Comparison of ENCODE assay signal across 16 cellular contexts in genomic region chrX:103275947-103276567, GRCh38. TPM values are rescaled to one million over a fixed set of nuclear protein-coding genes. Genes with fewer than 3 reads are reported as not detected.
DNase-seq lines count a peak whose midpoint lies in the region; ATAC-seq and TF ChIP-seq lines count a peak whose summit lies in the region.
"Had no signal": no experiment of that assay in that cellular context is flagged by ENCODE, and none has a peak within 500 bp of the region (broad histone marks: within the 10 kb centered on the region; RNA-seq: fewer than 3 reads in every experiment).

No MANE protein-coding gene starts in this region.

- no peak for ATAC-seq in activated CD4-positive, alpha-beta T cell treated with anti-CD3 and anti-CD28 coated beads for 36 hours
- no peak for ATAC-seq in activated T-helper 17 cell treated with anti-CD3 and anti-CD28 coated beads, Interleukin-2, amount 50 U/mL, for 72 hours (replicated peaks)
- ATAC-seq in GM19035 (IDR thresholded peaks at IDR 0.05; ENCODE audit: unreplicated experiment) = no peak
- no peak for ATAC-seq in HG02884 (IDR thresholded peaks at IDR 0.05; ENCODE audit: unreplicated experiment)
- ATAC-seq: right lobe of liver had no signal

- no peak for TF ChIP-seq EP300 in stomach (IDR thresholded peaks at IDR 0.05)

- intact Hi-C loops in activated CD4-positive, alpha-beta T cell treated with anti-CD3 and anti-CD28 coated beads for 36 hours (cut with DNase I, micrococcal nuclease) = no loop called here
- intact Hi-C loops in stomach (cut with DNase I; ENCODE audit: low total_unique reads) = no loop called here

- no peaks in the 10 kb centered on the region for H3K4me1 ChIP-seq in stomach
- H3K4me1 ChIP-seq: Peyer's patch, right lobe of liver had no signal

- no peaks in the 10 kb centered on the region for H3K36me3 Mint-ChIP-seq in activated CD4-positive, alpha-beta T cell treated with anti-CD3 and anti-CD28 coated beads for 36 hours (ENCODE audit: low read depth)
- no peaks in the 10 kb centered on the region for H3K36me3 Mint-ChIP-seq in activated CD4-positive, alpha-beta T cell treated with anti-CD3 and anti-CD28 coated beads, Interleukin-2, amount 10 ng/mL, durations not matched to agents 7 days and 5 days (ENCODE audit: low read depth)
- no peaks in the 10 kb centered on the region for H3K36me3 Mint-ChIP-seq in activated T-helper 17 cell treated with anti-CD3 and anti-CD28 coated beads, Interleukin-2, amount 50 U/mL, for 72 hours (ENCODE audit: low read depth)

- CTCF ChIA-PET in activated CD4-positive, alpha-beta T cell treated with anti-CD3 and anti-CD28 coated beads for 36 hours (lab: Charles Lee) = no interaction called here
- CTCF ChIA-PET in activated CD4-positive, alpha-beta T cell treated with anti-CD3 and anti-CD28 coated beads, Interleukin-2, amount 10 ng/mL, durations not matched to agents 7 days and 5 days (lab: Charles Lee) = no interaction called here

- H3K9me3 Mint-ChIP-seq in activated CD4-positive, alpha-beta T cell treated with anti-CD3 and anti-CD28 coated beads for 36 hours (ENCODE audit: low read depth) = no peaks in the 10 kb centered on the region
- H3K9me3 Mint-ChIP-seq in activated CD4-positive, alpha-beta T cell treated with anti-CD3 and anti-CD28 coated beads, Interleukin-2, amount 10 ng/mL, durations not matched to agents 7 days and 5 days = no peaks in the 10 kb centered on the region
- H3K9me3 Mint-ChIP-seq in activated T-helper 17 cell treated with anti-CD3 and anti-CD28 coated beads, Interleukin-2, amount 50 U/mL, for 72 hours = no peaks in the 10 kb centered on the region

- 11 to 38% (median 16%) methylated on average over 10 to 23 of the region's 23 CpGs for WGBS in stomach, 5 donors

- peaks cover 30% of the 10 kb centered on the region for H3K27me3 Mint-ChIP-seq in activated CD4-positive, alpha-beta T cell treated with anti-CD3 and anti-CD28 coated beads for 36 hours
- peaks cover 45% of the 10 kb centered on the region for H3K27me3 Mint-ChIP-seq in activated CD4-positive, alpha-beta T cell treated with anti-CD3 and anti-CD28 coated beads, Interleukin-2, amount 10 ng/mL, durations not matched to agents 7 days and 5 days
- H3K27me3 Mint-ChIP-seq in activated T-helper 17 cell treated with anti-CD3 and anti-CD28 coated beads, Interleukin-2, amount 50 U/mL, for 72 hours = peaks cover 38% of the 10 kb centered on the region

- H3K27ac Mint-ChIP-seq in activated CD4-positive, alpha-beta T cell treated with anti-CD3 and anti-CD28 coated beads for 36 hours = no peak overlapping the region
- H3K27ac Mint-ChIP-seq in activated CD4-positive, alpha-beta T cell treated with anti-CD3 and anti-CD28 coated beads, Interleukin-2, amount 10 ng/mL, durations not matched to agents 7 days and 5 days = no peak overlapping the region
- no peak overlapping the region for H3K27ac Mint-ChIP-seq in activated T-helper 17 cell treated with anti-CD3 and anti-CD28 coated beads, Interleukin-2, amount 50 U/mL, for 72 hours

- H3K4me1 Mint-ChIP-seq in activated CD4-positive, alpha-beta T cell treated with anti-CD3 and anti-CD28 coated beads for 36 hours = peaks cover 6% of the 10 kb centered on the region
- peaks cover 3% of the 10 kb centered on the region for H3K4me1 Mint-ChIP-seq in activated CD4-positive, alpha-beta T cell treated with anti-CD3 and anti-CD28 coated beads, Interleukin-2, amount 10 ng/mL, durations not matched to agents 7 days and 5 days
- H3K4me1 Mint-ChIP-seq in activated T-helper 17 cell treated with anti-CD3 and anti-CD28 coated beads, Interleukin-2, amount 50 U/mL, for 72 hours = no peaks in the 10 kb centered on the region

- peaks cover 6 to 33% (median 20%) of the 10 kb centered on the region in 3 donors for H3K27me3 ChIP-seq in stomach
- H3K27me3 ChIP-seq: Peyer's patch had no signal

- no peak for TF ChIP-seq CTCF in stomach (IDR thresholded peaks at IDR 0.05)

- no peaks in the 10 kb centered on the region for H3K9me3 ChIP-seq in stomach
- H3K9me3 ChIP-seq: Peyer's patch, right lobe of liver had no signal

- DNase-seq in activated CD4-positive, alpha-beta T cell treated with anti-CD3 and anti-CD28 coated beads for 36 hours = no peak
- DNase-seq in activated CD4-positive, alpha-beta T cell treated with anti-CD3 and anti-CD28 coated beads, Interleukin-2, amount 10 ng/mL, durations not matched to agents 7 days and 5 days = no peak
- DNase-seq in medulla oblongata (ENCODE audit: extremely low spot score) (peak; percentile 2), stomach (no peak), EL (no peak)
- DNase-seq: amniotic stem cell; DND-41; effector CD8-positive, alpha-beta T cell; Peyer's patch; right lobe of liver had no signal

- POLR2A ChIA-PET in activated CD4-positive, alpha-beta T cell treated with anti-CD3 and anti-CD28 coated beads for 36 hours (lab: Charles Lee) = no interaction called here
- POLR2A ChIA-PET in activated CD4-positive, alpha-beta T cell treated with anti-CD3 and anti-CD28 coated beads, Interleukin-2, amount 10 ng/mL, durations not matched to agents 7 days and 5 days (lab: Charles Lee) = no interaction called here

- no peaks in the 10 kb centered on the region for H3K36me3 ChIP-seq in stomach
- H3K36me3 ChIP-seq: Peyer's patch, right lobe of liver had no signal

- no peak overlapping the region for H3K27ac ChIP-seq in stomach
- H3K27ac ChIP-seq: Peyer's patch, right lobe of liver had no signal

- TF ChIP-seq POLR2A in stomach (IDR thresholded peaks at IDR 0.05) = no peak

- peak overlapping the region; percentile 18 for H3K4me3 Mint-ChIP-seq in activated CD4-positive, alpha-beta T cell treated with anti-CD3 and anti-CD28 coated beads for 36 hours
- no peak overlapping the region for H3K4me3 Mint-ChIP-seq in activated CD4-positive, alpha-beta T cell treated with anti-CD3 and anti-CD28 coated beads, Interleukin-2, amount 10 ng/mL, durations not matched to agents 7 days and 5 days
- H3K4me3 Mint-ChIP-seq in activated T-helper 17 cell treated with anti-CD3 and anti-CD28 coated beads, Interleukin-2, amount 50 U/mL, for 72 hours = peak overlapping the region; percentile 39

- H3K4me3 ChIP-seq in stomach = peak overlapping the region in 3 of 4 donors; percentile 6 to 23 (median 22)
- H3K4me3 ChIP-seq: lung, right lobe of liver had no signal

RNA-seq across cellular contexts. Expression of gene TCEAL5, which starts 0.5 kb away (rescaled TPM):
- not detected for total RNA-seq in activated CD4-positive, alpha-beta T cell treated with anti-CD3 and anti-CD28 coated beads for 36 hours
- not detected for total RNA-seq in activated CD4-positive, alpha-beta T cell treated with anti-CD3 and anti-CD28 coated beads, Interleukin-2, amount 10 ng/mL, durations not matched to agents 7 days and 5 days
- total RNA-seq in activated T-helper 17 cell treated with anti-CD3 and anti-CD28 coated beads, Interleukin-2, amount 50 U/mL, for 72 hours = not detected
- total RNA-seq in stomach = 1 to 10 TPM in 1 of 5 donors, not detected in 4; 1.7 TPM
- 1 to 10 TPM in 1 of 3 donors, under 1 TPM in 2; 0.43 to 1.2 (median 0.61) TPM for polyA plus RNA-seq in stomach
- total RNA-seq: activated CD8-positive, alpha-beta memory T cell treated with anti-CD3 and anti-CD28 coated beads for 36 hours; glomerular endothelial cell; Peyer's patch; right lobe of liver had no signal

RNA-seq across cellular contexts. Expression of gene TCEAL8, which starts 21.1 kb away (rescaled TPM):
- total RNA-seq in activated CD4-positive, alpha-beta T cell treated with anti-CD3 and anti-CD28 coated beads for 36 hours = 10 to 100 TPM; 36.0 to 46.6 TPM
- 10 to 100 TPM; 35.2 to 48.1 TPM for total RNA-seq in activated CD4-positive, alpha-beta T cell treated with anti-CD3 and anti-CD28 coated beads, Interleukin-2, amount 10 ng/mL, durations not matched to agents 7 days and 5 days
- 10 to 100 TPM; 22.8 to 25.6 TPM for total RNA-seq in activated T-helper 17 cell treated with anti-CD3 and anti-CD28 coated beads, Interleukin-2, amount 50 U/mL, for 72 hours
- total RNA-seq in stomach = 100 to 1,000 TPM in 2 of 5 donors, 10 to 100 TPM in 3; 20.0 to 118 (median 70.0) TPM
- 100 to 1,000 TPM in 1 of 3 donors, 10 to 100 TPM in 2; 52.4 to 118 (median 86.5) TPM for polyA plus RNA-seq in stomach

RNA-seq across cellular contexts. Expression of gene BEX2, which starts 34.7 kb away (rescaled TPM):
- total RNA-seq in activated CD4-positive, alpha-beta T cell treated with anti-CD3 and anti-CD28 coated beads for 36 hours = 10 to 100 TPM in 1 of 2 experiments, 1 to 10 TPM in 1; 7.4 to 11.5 TPM
- 1 to 10 TPM; 5.0 to 5.3 TPM for total RNA-seq in activated CD4-positive, alpha-beta T cell treated with anti-CD3 and anti-CD28 coated beads, Interleukin-2, amount 10 ng/mL, durations not matched to agents 7 days and 5 days
- total RNA-seq in activated T-helper 17 cell treated with anti-CD3 and anti-CD28 coated beads, Interleukin-2, amount 50 U/mL, for 72 hours = 1 to 10 TPM; 4.8 to 7.4 TPM
- 10 to 100 TPM in 2 of 5 donors, under 1 TPM in 1, not detected in 2; 0.87 to 83.3 (median 20.0) TPM for total RNA-seq in stomach
- polyA plus RNA-seq in stomach = 10 to 100 TPM; 16.9 to 29.1 (median 20.8) TPM

RNA-seq across cellular contexts. Expression of gene TCEAL7, which starts 54.0 kb away (rescaled TPM):
- not detected for total RNA-seq in activated CD4-positive, alpha-beta T cell treated with anti-CD3 and anti-CD28 coated beads for 36 hours
- not detected for total RNA-seq in activated CD4-positive, alpha-beta T cell treated with anti-CD3 and anti-CD28 coated beads, Interleukin-2, amount 10 ng/mL, durations not matched to agents 7 days and 5 days
- not detected for total RNA-seq in activated T-helper 17 cell treated with anti-CD3 and anti-CD28 coated beads, Interleukin-2, amount 50 U/mL, for 72 hours
- 10 to 100 TPM in 3 of 5 donors, 1 to 10 TPM in 2; 2.6 to 51.3 (median 17.0) TPM for total RNA-seq in stomach
- 10 to 100 TPM in 1 of 3 donors, 1 to 10 TPM in 2; 5.6 to 12.3 (median 9.8) TPM for polyA plus RNA-seq in stomach
- total RNA-seq: activated CD8-positive, alpha-beta memory T cell treated with anti-CD3 and anti-CD28 coated beads for 36 hours had no signal
